Comparison of ENCODE assay signal across 12 cellular contexts in the genomic region with DNA sequence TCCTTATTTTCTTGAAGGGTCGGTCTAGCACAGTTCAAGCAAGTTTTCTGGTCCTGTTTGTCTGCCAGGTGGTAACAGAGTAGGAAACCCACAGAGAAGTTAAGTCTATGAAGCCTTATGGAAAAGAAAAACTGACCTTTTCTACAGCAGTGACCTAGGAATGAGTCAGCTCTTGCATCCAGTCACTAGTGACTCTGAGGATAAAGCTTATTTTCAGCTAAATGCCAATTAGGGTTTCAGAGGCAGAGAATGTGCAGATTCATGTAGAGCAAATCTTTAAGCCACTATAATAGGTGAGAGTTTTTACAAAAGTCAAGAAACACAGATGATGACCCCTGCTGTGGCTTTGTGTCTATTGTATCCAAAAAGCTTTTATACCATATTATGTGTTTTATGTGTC.
DNase-seq lines count a peak whose midpoint lies in the region; ATAC-seq and TF ChIP-seq lines count a peak whose summit lies in the region.
"Had no signal": no experiment of that assay in that cellular context is flagged by ENCODE, and none has a peak within 500 bp of the region (broad histone marks: within the 10 kb centered on the region; RNA-seq: fewer than 3 reads in every experiment).

No MANE protein-coding gene starts in this region.

- 75 to 83% methylated on average over 1 of the region's 1 CpG for WGBS in esophagus squamous epithelium, 2 donors

- TF ChIP-seq CTCF in RWPE2 (IDR thresholded peaks at IDR 0.05; ENCODE audit: poor library complexity, severe bottlenecking) (no peak), foreskin keratinocyte (conservative IDR thresholded peaks at IDR 0.05) (no peak), esophagus squamous epithelium (IDR thresholded peaks at IDR 0.05) (no peak)

- no peak overlapping the region for H3K27ac Mint-ChIP-seq in stimulated activated naive CD8-positive, alpha-beta T cell treated with anti-CD3 and anti-CD28 coated beads, Interleukin-15, amount 100 ng/mL, for 72 hours

- intact Hi-C loops in esophagus squamous epithelium (cut with DNase I): no loop called here

- H3K36me3 ChIP-seq in RWPE2 (ENCODE audit: low read depth) (no peaks in the 10 kb centered on the region), esophagus squamous epithelium (no peaks in the 10 kb centered on the region)

- H3K27me3 Mint-ChIP-seq in stimulated activated naive CD8-positive, alpha-beta T cell treated with anti-CD3 and anti-CD28 coated beads, Interleukin-15, amount 100 ng/mL, for 72 hours: no peaks in the 10 kb centered on the region

- no peak overlapping the region for H3K4me3 Mint-ChIP-seq in stimulated activated naive CD8-positive, alpha-beta T cell treated with anti-CD3 and anti-CD28 coated beads, Interleukin-15, amount 100 ng/mL, for 72 hours
- H3K4me3 Mint-ChIP-seq: neural crest cell had no signal

- H3K27ac ChIP-seq in RWPE2 (ENCODE audit: poor library complexity, severe bottlenecking): no peak overlapping the region
- no peak overlapping the region for H3K27ac ChIP-seq in foreskin keratinocyte
- no peak overlapping the region for H3K27ac ChIP-seq in esophagus squamous epithelium

- DNase-seq in NCI-H82 (lab: John Stamatoyannopoulos, UW) (peak; percentile 35), NCI-H82 treated with DMSO at 0.1 percent for 48 hours (lab: John Stamatoyannopoulos, UW; ENCODE audit: unreplicated experiment) (no peak), RWPE2 (ENCODE audit: low spot score) (no peak), foreskin keratinocyte (peak in 1 of 2 donors; percentile 36), esophagus squamous epithelium (lab: John Stamatoyannopoulos, UW) (no peak), SHP77 (lab: John Stamatoyannopoulos, UW) (no peak)
- no peak for DNase-seq in stimulated activated naive CD8-positive, alpha-beta T cell treated with anti-CD3 and anti-CD28 coated beads, Interleukin-15, amount 100 ng/mL, for 72 hours
- DNase-seq: activated naive CD4-positive, alpha-beta T cell; AML-193; NCI-H345 had no signal

- TF ChIP-seq POLR2A in esophagus squamous epithelium (IDR thresholded peaks at IDR 0.05): no peak

- H3K27me3 ChIP-seq in RWPE2 (ENCODE audit: insufficient read depth, poor library complexity, severe bottlenecking) (no peaks in the 10 kb centered on the region), foreskin keratinocyte (no peaks in the 10 kb centered on the region), esophagus squamous epithelium (no peaks in the 10 kb centered on the region)

- H3K4me1 ChIP-seq in RWPE2 (ENCODE audit: insufficient read depth, poor library complexity, severe bottlenecking): peaks cover 7% of the 10 kb centered on the region
- peaks cover 12% of the 10 kb centered on the region for H3K4me1 ChIP-seq in foreskin keratinocyte
- no peaks in the 10 kb centered on the region for H3K4me1 ChIP-seq in esophagus squamous epithelium

- no peaks in the 10 kb centered on the region for H3K9me3 Mint-ChIP-seq in stimulated activated naive CD8-positive, alpha-beta T cell treated with anti-CD3 and anti-CD28 coated beads, Interleukin-15, amount 100 ng/mL, for 72 hours
- H3K9me3 Mint-ChIP-seq: neural crest cell had no signal

- H3K9me3 ChIP-seq in RWPE2 (ENCODE audit: severe bottlenecking) (no peaks in the 10 kb centered on the region), esophagus squamous epithelium (no peaks in the 10 kb centered on the region)

- no peaks in the 10 kb centered on the region for H3K4me1 Mint-ChIP-seq in stimulated activated naive CD8-positive, alpha-beta T cell treated with anti-CD3 and anti-CD28 coated beads, Interleukin-15, amount 100 ng/mL, for 72 hours

- H3K4me3 ChIP-seq in RWPE2 (ENCODE audit: severe bottlenecking) (no peak overlapping the region), esophagus squamous epithelium (no peak overlapping the region)

- ATAC-seq in RWPE2 (ENCODE audit: low read depth): peak; percentile 79
- ATAC-seq in foreskin keratinocyte: peak; percentile 77
- ATAC-seq in stimulated activated naive CD8-positive, alpha-beta T cell treated with anti-CD3 and anti-CD28 coated beads, Interleukin-15, amount 100 ng/mL, for 72 hours: peak; percentile 54
- no peak for ATAC-seq in HG02840 (IDR thresholded peaks at IDR 0.05; ENCODE audit: low FRiP score, unreplicated experiment)
